Comparison of ENCODE assay signal across 16 cellular contexts in the genomic region with DNA sequence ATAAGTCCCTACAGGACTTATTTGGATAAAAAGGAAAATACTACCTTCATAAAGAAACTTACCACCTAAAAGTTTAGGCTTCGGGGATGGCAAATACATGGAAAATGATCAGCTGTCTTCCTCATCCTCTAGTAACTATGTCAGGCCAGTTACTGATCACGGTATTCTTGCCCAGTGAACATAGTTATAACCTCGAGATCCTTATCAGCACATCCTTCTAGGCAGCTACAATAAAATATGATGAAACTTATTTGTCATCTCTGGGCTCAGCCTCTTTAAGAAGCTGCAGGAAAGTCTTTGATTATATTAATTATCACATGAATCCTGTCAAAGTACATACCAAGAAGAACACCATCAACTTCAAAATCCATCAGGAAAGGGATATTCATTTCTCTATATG. TPM values are rescaled to one million over a fixed set of nuclear protein-coding genes. Genes with fewer than 3 reads are reported as not detected.
DNase-seq lines count a peak whose midpoint lies in the region; ATAC-seq and TF ChIP-seq lines count a peak whose summit lies in the region.
"Had no signal": no experiment of that assay in that cellular context is flagged by ENCODE, and none has a peak within 500 bp of the region (broad histone marks: within the 10 kb centered on the region; RNA-seq: fewer than 3 reads in every experiment).

No MANE protein-coding gene starts in this region.

- TF ChIP-seq CTCF in natural killer cell (IDR thresholded peaks at IDR 0.05) = no peak

- intact Hi-C loops in natural killer cell (cut with micrococcal nuclease) = no loop called here

- no peaks in the 10 kb centered on the region for H3K27me3 Mint-ChIP-seq in T-helper 2 cell treated with Interferon-gamma antibody and Interleukin-4, amounts not matched to agents 5 μg/mL and 100 μg/mL, for 36 hours (ENCODE audit: low read depth)
- no peaks in the 10 kb centered on the region for H3K27me3 Mint-ChIP-seq in natural killer cell (ENCODE audit: low read depth in 2 of 2)

- DNase-seq in EH (ENCODE audit: low read depth) (peak; percentile 20), M059J (ENCODE audit: low read depth) (peak; percentile 18), natural killer cell (no peak), NCI-H1436 (lab: John Stamatoyannopoulos, UW) (no peak), ACHN (no peak)
- no peak for DNase-seq in T-helper 2 cell treated with Interferon-gamma antibody and Interleukin-4, amounts not matched to agents 5 μg/mL and 100 μg/mL, for 36 hours (ENCODE audit: low spot score)
- DNase-seq: Caco-2; NCI-H1092 treated with DMSO at 0.1 percent for 48 hours; NCI-H1694; NCI-H2081 treated with DMSO at 0.1 percent for 48 hours; NCI-H446 treated with DMSO at 0.1 percent for 48 hours; NK-92 treated with Interleukin-12 subunit alpha and Interleukin-12 subunit beta, amount 100 ng/mL, for 24 hours; Right ventricle myocardium superior had no signal

- H3K4me1 Mint-ChIP-seq in T-helper 2 cell treated with Interferon-gamma antibody and Interleukin-4, amounts not matched to agents 5 μg/mL and 100 μg/mL, for 36 hours (ENCODE audit: low read depth) = peaks cover 34% of the 10 kb centered on the region
- peaks cover 29 to 31% of the 10 kb centered on the region in 2 donors for H3K4me1 Mint-ChIP-seq in natural killer cell

- no peaks in the 10 kb centered on the region for H3K36me3 Mint-ChIP-seq in T-helper 2 cell treated with Interferon-gamma antibody and Interleukin-4, amounts not matched to agents 5 μg/mL and 100 μg/mL, for 36 hours (ENCODE audit: low read depth)
- H3K36me3 Mint-ChIP-seq in natural killer cell = no peaks in the 10 kb centered on the region

- H3K27ac Mint-ChIP-seq in T-helper 2 cell treated with Interferon-gamma antibody and Interleukin-4, amounts not matched to agents 5 μg/mL and 100 μg/mL, for 36 hours = no peak overlapping the region
- H3K27ac Mint-ChIP-seq in natural killer cell = peak overlapping the region in 1 of 2 donors; percentile 84

- peaks cover 3% of the 10 kb centered on the region for H3K9me3 Mint-ChIP-seq in T-helper 2 cell treated with Interferon-gamma antibody and Interleukin-4, amounts not matched to agents 5 μg/mL and 100 μg/mL, for 36 hours
- H3K9me3 Mint-ChIP-seq in natural killer cell = no peaks in the 10 kb centered on the region

- in situ Hi-C loops in ACHN (cut with HindIII; ENCODE audit: low pct_ligation_motif_present, low pct_unique_long_range_greater_than_20kb, low sequenced_read_pairs) = no loop called here

- ATAC-seq in natural killer cell (no peak), HG02885 (IDR thresholded peaks at IDR 0.05; ENCODE audit: poor library complexity, unreplicated experiment) (no peak)
- ATAC-seq: K562 had no signal

- H3K4me3 Mint-ChIP-seq in T-helper 2 cell treated with Interferon-gamma antibody and Interleukin-4, amounts not matched to agents 5 μg/mL and 100 μg/mL, for 36 hours = peak overlapping the region; percentile 8
- H3K4me3 Mint-ChIP-seq in natural killer cell = peak overlapping the region; percentile 87
- H3K4me3 Mint-ChIP-seq: CD14-positive monocyte had no signal

RNA-seq across cellular contexts. Expression of gene SF3B5, which starts 41.8 kb away (rescaled TPM):
- 211 and 302 TPM in 2 replicates for total RNA-seq in M059J (2014; rRNA removed; shearing (Covaris generic))
- 100 to 1,000 TPM; 122 to 145 (median 122) TPM for total RNA-seq in natural killer cell

RNA-seq across cellular contexts. Expression of gene PLAGL1, which starts 45.5 kb away (rescaled TPM):
- total RNA-seq in M059J (2014; rRNA removed; shearing (Covaris generic)) = 3.9 and 5.4 TPM in 2 replicates
- total RNA-seq in natural killer cell = 10 to 100 TPM in 1 of 3 donors, 1 to 10 TPM in 2; 4.9 to 12.2 (median 6.8) TPM

Comparison
In these comparisons a context has a peak if more than half of its experiments do, and no peak if none do; other contexts are left out.
1. DNase-seq: peak in EH (single experiment) and M059J (single experiment); none in T-helper 2 cell treated with Interferon-gamma antibody and Interleukin-4, amounts not matched to agents 5 μg/mL and 100 μg/mL, for 36 hours (single experiment), natural killer cell (single experiment), NCI-H1436 (single experiment) and ACHN (single experiment).